ENCODE assay signal across 1 cellular context in the genomic region with DNA sequence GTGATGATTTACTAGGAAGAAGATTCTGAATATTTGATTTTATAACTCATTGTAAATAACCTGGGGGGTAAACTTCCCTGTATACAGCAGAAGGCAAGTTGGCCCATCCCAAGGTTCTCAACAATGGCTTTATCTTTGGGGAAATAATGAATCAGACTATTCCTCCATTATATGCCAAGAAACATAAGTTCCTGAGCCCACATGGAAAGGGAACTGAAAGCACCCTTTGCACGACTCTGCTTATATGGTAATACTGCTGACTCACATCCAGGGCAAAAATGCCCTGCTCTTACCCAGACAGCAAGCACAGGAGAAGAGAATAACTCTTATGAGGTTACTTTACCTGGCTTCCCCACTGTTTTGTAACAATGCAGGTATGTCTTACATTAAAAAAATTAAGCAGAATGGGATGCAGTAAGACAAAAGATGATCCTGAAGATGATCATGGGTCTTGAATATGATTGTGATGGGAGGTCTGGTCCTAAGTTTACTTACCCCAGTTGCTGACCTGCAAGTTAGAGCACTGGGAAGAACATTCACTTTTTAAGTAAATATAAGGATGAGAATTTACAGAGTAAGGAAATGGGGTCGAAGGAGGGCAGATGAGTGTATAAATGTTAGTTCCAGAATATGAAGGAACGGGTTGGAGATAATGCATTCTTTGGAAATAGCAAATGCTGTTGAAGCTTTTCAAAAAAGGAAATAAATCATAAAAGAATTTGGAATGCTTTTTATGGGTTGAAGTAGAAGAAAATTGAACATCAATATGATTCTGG.
TF ChIP-seq lines count a peak whose summit lies in the region.

No MANE protein-coding gene starts in this region.

TF ChIP-seq in H1, 55 proteins besides CTCF, POLR2A, EP300 and RAD21 (continued from another document):
- TF ChIP-seq, protein P1, sequence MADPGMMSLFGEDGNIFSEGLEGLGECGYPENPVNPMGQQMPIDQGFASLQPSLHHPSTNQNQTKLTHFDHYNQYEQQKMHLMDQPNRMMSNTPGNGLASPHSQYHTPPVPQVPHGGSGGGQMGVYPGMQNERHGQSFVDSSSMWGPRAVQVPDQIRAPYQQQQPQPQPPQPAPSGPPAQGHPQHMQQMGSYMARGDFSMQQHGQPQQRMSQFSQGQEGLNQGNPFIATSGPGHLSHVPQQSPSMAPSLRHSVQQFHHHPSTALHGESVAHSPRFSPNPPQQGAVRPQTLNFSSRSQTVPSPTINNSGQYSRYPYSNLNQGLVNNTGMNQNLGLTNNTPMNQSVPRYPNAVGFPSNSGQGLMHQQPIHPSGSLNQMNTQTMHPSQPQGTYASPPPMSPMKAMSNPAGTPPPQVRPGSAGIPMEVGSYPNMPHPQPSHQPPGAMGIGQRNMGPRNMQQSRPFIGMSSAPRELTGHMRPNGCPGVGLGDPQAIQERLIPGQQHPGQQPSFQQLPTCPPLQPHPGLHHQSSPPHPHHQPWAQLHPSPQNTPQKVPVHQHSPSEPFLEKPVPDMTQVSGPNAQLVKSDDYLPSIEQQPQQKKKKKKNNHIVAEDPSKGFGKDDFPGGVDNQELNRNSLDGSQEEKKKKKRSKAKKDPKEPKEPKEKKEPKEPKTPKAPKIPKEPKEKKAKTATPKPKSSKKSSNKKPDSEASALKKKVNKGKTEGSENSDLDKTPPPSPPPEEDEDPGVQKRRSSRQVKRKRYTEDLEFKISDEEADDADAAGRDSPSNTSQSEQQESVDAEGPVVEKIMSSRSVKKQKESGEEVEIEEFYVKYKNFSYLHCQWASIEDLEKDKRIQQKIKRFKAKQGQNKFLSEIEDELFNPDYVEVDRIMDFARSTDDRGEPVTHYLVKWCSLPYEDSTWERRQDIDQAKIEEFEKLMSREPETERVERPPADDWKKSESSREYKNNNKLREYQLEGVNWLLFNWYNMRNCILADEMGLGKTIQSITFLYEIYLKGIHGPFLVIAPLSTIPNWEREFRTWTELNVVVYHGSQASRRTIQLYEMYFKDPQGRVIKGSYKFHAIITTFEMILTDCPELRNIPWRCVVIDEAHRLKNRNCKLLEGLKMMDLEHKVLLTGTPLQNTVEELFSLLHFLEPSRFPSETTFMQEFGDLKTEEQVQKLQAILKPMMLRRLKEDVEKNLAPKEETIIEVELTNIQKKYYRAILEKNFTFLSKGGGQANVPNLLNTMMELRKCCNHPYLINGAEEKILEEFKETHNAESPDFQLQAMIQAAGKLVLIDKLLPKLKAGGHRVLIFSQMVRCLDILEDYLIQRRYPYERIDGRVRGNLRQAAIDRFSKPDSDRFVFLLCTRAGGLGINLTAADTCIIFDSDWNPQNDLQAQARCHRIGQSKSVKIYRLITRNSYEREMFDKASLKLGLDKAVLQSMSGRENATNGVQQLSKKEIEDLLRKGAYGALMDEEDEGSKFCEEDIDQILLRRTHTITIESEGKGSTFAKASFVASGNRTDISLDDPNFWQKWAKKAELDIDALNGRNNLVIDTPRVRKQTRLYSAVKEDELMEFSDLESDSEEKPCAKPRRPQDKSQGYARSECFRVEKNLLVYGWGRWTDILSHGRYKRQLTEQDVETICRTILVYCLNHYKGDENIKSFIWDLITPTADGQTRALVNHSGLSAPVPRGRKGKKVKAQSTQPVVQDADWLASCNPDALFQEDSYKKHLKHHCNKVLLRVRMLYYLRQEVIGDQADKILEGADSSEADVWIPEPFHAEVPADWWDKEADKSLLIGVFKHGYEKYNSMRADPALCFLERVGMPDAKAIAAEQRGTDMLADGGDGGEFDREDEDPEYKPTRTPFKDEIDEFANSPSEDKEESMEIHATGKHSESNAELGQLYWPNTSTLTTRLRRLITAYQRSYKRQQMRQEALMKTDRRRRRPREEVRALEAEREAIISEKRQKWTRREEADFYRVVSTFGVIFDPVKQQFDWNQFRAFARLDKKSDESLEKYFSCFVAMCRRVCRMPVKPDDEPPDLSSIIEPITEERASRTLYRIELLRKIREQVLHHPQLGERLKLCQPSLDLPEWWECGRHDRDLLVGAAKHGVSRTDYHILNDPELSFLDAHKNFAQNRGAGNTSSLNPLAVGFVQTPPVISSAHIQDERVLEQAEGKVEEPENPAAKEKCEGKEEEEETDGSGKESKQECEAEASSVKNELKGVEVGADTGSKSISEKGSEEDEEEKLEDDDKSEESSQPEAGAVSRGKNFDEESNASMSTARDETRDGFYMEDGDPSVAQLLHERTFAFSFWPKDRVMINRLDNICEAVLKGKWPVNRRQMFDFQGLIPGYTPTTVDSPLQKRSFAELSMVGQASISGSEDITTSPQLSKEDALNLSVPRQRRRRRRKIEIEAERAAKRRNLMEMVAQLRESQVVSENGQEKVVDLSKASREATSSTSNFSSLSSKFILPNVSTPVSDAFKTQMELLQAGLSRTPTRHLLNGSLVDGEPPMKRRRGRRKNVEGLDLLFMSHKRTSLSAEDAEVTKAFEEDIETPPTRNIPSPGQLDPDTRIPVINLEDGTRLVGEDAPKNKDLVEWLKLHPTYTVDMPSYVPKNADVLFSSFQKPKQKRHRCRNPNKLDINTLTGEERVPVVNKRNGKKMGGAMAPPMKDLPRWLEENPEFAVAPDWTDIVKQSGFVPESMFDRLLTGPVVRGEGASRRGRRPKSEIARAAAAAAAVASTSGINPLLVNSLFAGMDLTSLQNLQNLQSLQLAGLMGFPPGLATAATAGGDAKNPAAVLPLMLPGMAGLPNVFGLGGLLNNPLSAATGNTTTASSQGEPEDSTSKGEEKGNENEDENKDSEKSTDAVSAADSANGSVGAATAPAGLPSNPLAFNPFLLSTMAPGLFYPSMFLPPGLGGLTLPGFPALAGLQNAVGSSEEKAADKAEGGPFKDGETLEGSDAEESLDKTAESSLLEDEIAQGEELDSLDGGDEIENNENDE (IDR thresholded peaks at IDR 0.05; ENCODE audit: insufficient replicate concordance, low read length), result no peak
